In the genomic region with DNA sequence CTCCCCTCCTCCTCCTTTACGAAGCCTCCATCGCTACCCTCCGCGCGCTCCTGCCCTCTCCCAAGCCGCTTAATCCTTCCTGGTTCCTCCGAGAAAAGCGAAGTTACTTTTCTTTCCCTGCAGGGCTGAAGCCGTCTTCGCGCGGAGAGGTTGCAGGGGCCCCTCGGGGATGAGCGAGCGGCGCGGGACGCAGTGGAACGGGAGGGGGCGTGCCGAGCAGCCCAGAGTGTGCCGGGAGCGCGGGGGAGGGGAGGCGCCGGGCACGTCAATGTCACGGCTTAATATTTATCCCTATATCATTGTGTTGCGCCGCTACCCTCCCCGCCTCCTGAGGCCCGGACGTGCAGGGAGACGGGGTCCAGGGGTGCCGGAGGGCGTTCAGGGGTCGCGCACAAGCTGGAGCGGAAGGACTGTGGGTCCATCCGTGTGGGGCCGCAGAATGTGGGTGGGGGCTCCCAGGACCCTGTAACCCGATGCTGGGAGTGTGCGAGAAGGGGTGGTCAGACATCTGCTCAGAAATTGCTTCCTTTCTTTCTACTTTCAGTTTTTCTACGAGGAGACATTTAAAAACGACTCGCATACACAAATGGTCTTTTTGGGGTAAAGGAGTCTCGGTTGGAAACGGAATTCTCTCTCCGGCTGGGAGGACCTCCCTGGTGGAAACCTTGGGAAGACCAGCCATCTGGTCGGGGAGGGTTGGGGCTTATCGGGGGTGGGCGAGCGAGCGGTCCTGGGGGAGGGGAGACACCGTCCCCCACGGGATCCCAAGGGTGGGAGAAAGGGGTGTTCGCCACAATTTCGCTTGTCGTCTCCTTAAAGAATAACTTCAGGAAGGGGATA, we compare ENCODE assay signal across 8 cellular contexts. TPM values are rescaled to one million over a fixed set of nuclear protein-coding genes. Genes with fewer than 3 reads are reported as not detected.
A peak's percentile ranks its signal among the peaks of the same experiment; 100 is the strongest.
DNase-seq lines count a peak whose midpoint lies in the region; ATAC-seq, FAIRE-seq and TF ChIP-seq lines count a peak whose summit lies in the region.

No MANE protein-coding gene starts in this region.

- H3K36me3 ChIP-seq in astrocyte (ENCODE audit: insufficient read depth, low read length) (peaks cover 4% of the 10 kb centered on the region), hepatocyte (replicated peaks; ENCODE audit: insufficient read depth, low read depth) (no peaks in the 10 kb centered on the region)

- no peaks in the 10 kb centered on the region for H3K9me3 ChIP-seq in astrocyte (ENCODE audit: insufficient read depth, low read depth, low read length)
- no peaks in the 10 kb centered on the region for H3K9me3 ChIP-seq in hepatocyte (ENCODE audit: low read depth)

- H3K27ac ChIP-seq in astrocyte (ENCODE audit: low read depth, low read length) (peak overlapping the region; percentile 98), hepatocyte (peak overlapping the region; percentile 98)

- H3K79me2 ChIP-seq in astrocyte (ENCODE audit: insufficient read depth, low read length) (peaks cover 74% of the 10 kb centered on the region), hepatocyte (peaks cover 54% of the 10 kb centered on the region)

- intact Hi-C loops in sciatic nerve (cut with DNase I) = loop anchor here (10.0 kb wide), 1 partner anchor 109 kb away; no protein-coding TSS in a partner anchor

- peak overlapping the region; percentile 94 for H3K4me3 ChIP-seq in Jurkat, Clone E6-1 (ENCODE audit: low read length)
- peak overlapping the region; percentile 85 for H3K4me3 ChIP-seq in astrocyte (ENCODE audit: insufficient read depth, low read depth, low read length)
- H3K4me3 ChIP-seq in hepatocyte = peak overlapping the region; percentile 58

- WGBS in hepatocyte (ENCODE audit: low lambda C conversion rate, missing lambda C conversion rate) = under 1% methylated on average over 55 of the region's 59 CpGs

- peak overlapping the region; percentile 92 for H3K27ac Mint-ChIP-seq in T-helper 2 cell treated with Interferon-gamma antibody and Interleukin-4, amounts not matched to agents 5 μg/mL and 100 μg/mL, for 36 hours
- H3K27ac Mint-ChIP-seq in astrocyte (ENCODE audit: unreplicated experiment) = peak overlapping the region; percentile 96

- H3K9me2 ChIP-seq in hepatocyte (replicated peaks; ENCODE audit: insufficient read depth) = no peaks in the 10 kb centered on the region

- FAIRE-seq in astrocyte (lab: Jason Lieb, UNC) = no peak

- peaks cover 38% of the 10 kb centered on the region for H3K36me3 Mint-ChIP-seq in T-helper 2 cell treated with Interferon-gamma antibody and Interleukin-4, amounts not matched to agents 5 μg/mL and 100 μg/mL, for 36 hours (ENCODE audit: low read depth)
- peaks cover 10% of the 10 kb centered on the region for H3K36me3 Mint-ChIP-seq in astrocyte (ENCODE audit: low read depth, unreplicated experiment)

- H3K4me2 ChIP-seq in astrocyte (ENCODE audit: low read length) = peak overlapping the region; percentile 95
- H3K4me2 ChIP-seq in hepatocyte = peak overlapping the region; percentile 88

- H3K27me3 ChIP-seq in astrocyte (ENCODE audit: insufficient read depth, low read length) = no peaks in the 10 kb centered on the region
- H3K27me3 ChIP-seq in hepatocyte = no peaks in the 10 kb centered on the region

- H3K4me3 Mint-ChIP-seq in T-helper 2 cell treated with Interferon-gamma antibody and Interleukin-4, amounts not matched to agents 5 μg/mL and 100 μg/mL, for 36 hours = peak overlapping the region; percentile 98
- peak overlapping the region; percentile 100 for H3K4me3 Mint-ChIP-seq in astrocyte (ENCODE audit: unreplicated experiment)

- peak overlapping the region; percentile 98 for H3K9ac ChIP-seq in astrocyte (ENCODE audit: low read length)

- H3K9me3 Mint-ChIP-seq in T-helper 2 cell treated with Interferon-gamma antibody and Interleukin-4, amounts not matched to agents 5 μg/mL and 100 μg/mL, for 36 hours = no peaks in the 10 kb centered on the region
- H3K9me3 Mint-ChIP-seq in astrocyte (ENCODE audit: unreplicated experiment) = no peaks in the 10 kb centered on the region

- TF ChIP-seq CTCF in astrocyte (IDR thresholded peaks at IDR 0.05; ENCODE audit: insufficient read depth, low read depth, low read length) = no peak
- TF ChIP-seq CTCF in hepatocyte (IDR thresholded peaks at IDR 0.05; ENCODE audit: poor library complexity) = peak; percentile 33

- peaks cover 10% of the 10 kb centered on the region for H3K27me3 Mint-ChIP-seq in T-helper 2 cell treated with Interferon-gamma antibody and Interleukin-4, amounts not matched to agents 5 μg/mL and 100 μg/mL, for 36 hours (ENCODE audit: low read depth)
- no peaks in the 10 kb centered on the region for H3K27me3 Mint-ChIP-seq in astrocyte (ENCODE audit: low read depth, unreplicated experiment)

- DNase-seq in GM03348 (ENCODE audit: low spot score) (peak; percentile 84), astrocyte (ENCODE audit: low read depth) (peak; percentile 59), hepatocyte (ENCODE audit: low spot score) (peak; percentile 93), sciatic nerve (ENCODE audit: low spot score) (peak; percentile 88), OCI-M2 (lab: John Stamatoyannopoulos, UW; ENCODE audit: unreplicated experiment) (no peak)
- DNase-seq in Jurkat, Clone E6-1 (ENCODE audit: low read depth, low spot score) = peak; percentile 83
- peak; percentile 84 for DNase-seq in T-helper 2 cell treated with Interferon-gamma antibody and Interleukin-4, amounts not matched to agents 5 μg/mL and 100 μg/mL, for 36 hours (ENCODE audit: low spot score)

- H3K4me1 Mint-ChIP-seq in T-helper 2 cell treated with Interferon-gamma antibody and Interleukin-4, amounts not matched to agents 5 μg/mL and 100 μg/mL, for 36 hours (ENCODE audit: low read depth) = peaks cover 42% of the 10 kb centered on the region
- H3K4me1 Mint-ChIP-seq in astrocyte (ENCODE audit: low read depth, unreplicated experiment) = peaks cover 26% of the 10 kb centered on the region

- peaks cover 18% of the 10 kb centered on the region for H3K4me1 ChIP-seq in astrocyte (ENCODE audit: insufficient read depth, low read length)
- peaks cover 17% of the 10 kb centered on the region for H3K4me1 ChIP-seq in hepatocyte (ENCODE audit: insufficient read depth)

- peaks cover 4% of the 10 kb centered on the region for H4K20me1 ChIP-seq in astrocyte (ENCODE audit: insufficient read depth, low read length)
- peaks cover 13% of the 10 kb centered on the region for H4K20me1 ChIP-seq in hepatocyte (ENCODE audit: insufficient read depth, poor library complexity, severe bottlenecking)

- ATAC-seq in GM21529 (IDR thresholded peaks at IDR 0.05; ENCODE audit: unreplicated experiment) = peak; percentile 50
- ATAC-seq in sciatic nerve = peak; percentile 86

- H2AFZ ChIP-seq in astrocyte (ENCODE audit: low read depth, low read length) (peak overlapping the region; percentile 25), hepatocyte (peak overlapping the region; percentile 82)

RNA-seq across cellular contexts. Expression of gene CDK6, which starts 2.4 kb away (rescaled TPM):
- 26.8 TPM for polyA plus RNA-seq in Jurkat, Clone E6-1 (2012; ENCODE audit: insufficient read depth, insufficient read length)
- total RNA-seq in astrocyte (140 and 160 TPM in 2 replicates), hepatocyte (64.5 and 69.6 TPM in 2 replicates), sciatic nerve (31.0 TPM)
- polyA plus RNA-seq in hepatocyte = 15.9 and 18.7 TPM in 2 replicates
